ENCODE assay signal across 9 cellular contexts in genomic region chr13:114019367-114019766, GRCh38. TPM values are rescaled to one million over a fixed set of nuclear protein-coding genes. Genes with fewer than 3 reads are reported as not detected.
A peak's percentile ranks its signal among the peaks of the same experiment; 100 is the strongest.
DNase-seq lines count a peak whose midpoint lies in the region; FAIRE-seq and TF ChIP-seq lines count a peak whose summit lies in the region.
"Had no signal": no experiment of that assay in that cellular context is flagged by ENCODE, and none has a peak within 500 bp of the region (broad histone marks: within the 10 kb centered on the region; RNA-seq: fewer than 3 reads in every experiment).

No MANE protein-coding gene starts in this region.

- intact Hi-C loops in sigmoid colon (cut with DNase I) (no loop called here), ovary (cut with DNase I) (loop anchor here in 1 of 4 donors (5.0 kb wide), 1 partner anchor 52 kb away; no protein-coding TSS in a partner anchor)

- H3K4me1 ChIP-seq in sigmoid colon (no peaks in the 10 kb centered on the region), ovary (ENCODE audit: insufficient read depth) (no peaks in the 10 kb centered on the region), small intestine (ENCODE audit: control insufficient read depth in 2 of 2, insufficient read depth in 1 of 2, low read depth in 1 of 2, low read length in 1 of 2) (no peaks in the 10 kb centered on the region)

- 88 to 91% methylated on average over 13 of the region's 13 CpGs for WGBS in sigmoid colon, 2 donors
- 78 to 87% (median 83%) methylated on average over 13 of the region's 13 CpGs for WGBS in ovary, 3 donors
- 76 to 87% (median 87%) methylated on average over 13 of the region's 13 CpGs for WGBS in small intestine, 3 donors

- DNase-seq in GM12891 (ENCODE audit: insufficient read length, low spot score): peak; percentile 67
- DNase-seq in SHP77 (lab: John Stamatoyannopoulos, UW): peak; percentile 77 to 86
- peak; percentile 48 for DNase-seq in activated naive CD4-positive, alpha-beta T cell treated with Interleukin-2 at 50 U/mL for 16 hours
- peak; percentile 16 for DNase-seq in stimulated activated CD4-positive, alpha-beta T cell treated with anti-CD3 and anti-CD28 coated beads, Interleukin-2, amount 100 ng/mL, for 4 hours (ENCODE audit: low read depth)
- no peak for DNase-seq in sigmoid colon
- DNase-seq in ovary: no peak
- DNase-seq in ureter (ENCODE audit: low spot score): no peak
- DNase-seq in small intestine: no peak
- DNase-seq: NCI-H1092 had no signal

- no peak for TF ChIP-seq POLR2A in GM12891 (IDR thresholded peaks at IDR 0.05; ENCODE audit: low read depth, low read length)
- TF ChIP-seq POLR2A in sigmoid colon (IDR thresholded peaks at IDR 0.05): no peak
- no peak for TF ChIP-seq POLR2A in ovary (IDR thresholded peaks at IDR 0.05)

- no peak overlapping the region for H3K4me3 ChIP-seq in sigmoid colon
- H3K4me3 ChIP-seq in ovary: no peak overlapping the region
- no peak overlapping the region for H3K4me3 ChIP-seq in small intestine (ENCODE audit: low read depth in 1 of 2, low read length in 2 of 2)

- no peak for TF ChIP-seq CTCF in sigmoid colon (IDR thresholded peaks at IDR 0.05)
- no peak for TF ChIP-seq CTCF in ovary (IDR thresholded peaks at IDR 0.05)

- H3K27ac ChIP-seq in sigmoid colon (no peak overlapping the region), ovary (no peak overlapping the region), small intestine (ENCODE audit: low read depth in 1 of 2, low read length in 1 of 2) (no peak overlapping the region)

- H3K9me3 ChIP-seq in sigmoid colon (no peaks in the 10 kb centered on the region), ovary (no peaks in the 10 kb centered on the region), small intestine (ENCODE audit: control insufficient read depth, low read depth) (no peaks in the 10 kb centered on the region)

- FAIRE-seq in GM12891 (lab: Jason Lieb, UNC) (no peak), small intestine (lab: Jason Lieb, UNC) (no peak)

- no peak for TF ChIP-seq EP300 in sigmoid colon (IDR thresholded peaks at IDR 0.05)
- no peak for TF ChIP-seq EP300 in ovary (IDR thresholded peaks at IDR 0.05)

- peaks cover 15 to 90% (median 35%) of the 10 kb centered on the region in 4 donors for H3K36me3 ChIP-seq in sigmoid colon
- H3K36me3 ChIP-seq in ovary: no peaks in the 10 kb centered on the region
- no peaks in the 10 kb centered on the region for H3K36me3 ChIP-seq in small intestine (ENCODE audit: control insufficient read depth in 2 of 2, insufficient read depth in 2 of 2, low read length in 2 of 2)

- H3K27me3 ChIP-seq in sigmoid colon: no peaks in the 10 kb centered on the region
- H3K27me3 ChIP-seq in ovary: no peaks in the 10 kb centered on the region
- H3K27me3 ChIP-seq in small intestine (ENCODE audit: control insufficient read depth in 2 of 2, insufficient read depth in 2 of 2, low read length in 2 of 2): no peaks in the 10 kb centered on the region

TF ChIP-seq in GM12891, 5 proteins besides CTCF, POLR2A, EP300 and RAD21:
- TF ChIP-seq SPI1 (IDR thresholded peaks at IDR 0.05; ENCODE audit: low read depth, low read length): no peak
- TF ChIP-seq POLR2AphosphoS5 (IDR thresholded peaks at IDR 0.05; ENCODE audit: low read depth, low read length): no peak
- TF ChIP-seq PAX5 (IDR thresholded peaks at IDR 0.05; ENCODE audit: insufficient read depth, low read length, severe bottlenecking): no peak
- TF ChIP-seq TAF1 (IDR thresholded peaks at IDR 0.05; ENCODE audit: low read depth, low read length): no peak
- TF ChIP-seq POU2F2 (IDR thresholded peaks at IDR 0.05; ENCODE audit: low read depth, low read length): no peak

RNA-seq across cellular contexts. Expression of gene C13orf46, which starts 45.5 kb away (rescaled TPM):
- polyA plus RNA-seq in GM12891 (2012; ENCODE audit: low read depth, missing spikeins): 0.15 TPM
- 10 to 100 TPM in 1 of 4 donors, under 1 TPM in 2, not detected in 1; 0.71 to 11.9 (median 0.81) TPM for total RNA-seq in sigmoid colon
- polyA plus RNA-seq in sigmoid colon: 1 to 10 TPM in 1 of 3 donors, under 1 TPM in 1, not detected in 1; 0.23 to 1.2 TPM
- total RNA-seq in ovary: 1 to 10 TPM in 2 of 7 donors, under 1 TPM in 3, not detected in 2; 0.35 to 2.0 (median 0.58) TPM
- under 1 TPM; 0.05 to 0.31 TPM for polyA plus RNA-seq in ovary
- 7.5 TPM for total RNA-seq in ureter
- under 1 TPM in 2 of 3 donors, not detected in 1; 0.22 to 0.27 TPM for polyA plus RNA-seq in small intestine

Comparison
In these comparisons a context has a peak if more than half of its experiments do, and no peak if none do; other contexts are left out.
1. DNase-seq: peak in GM12891 (single experiment), SHP77 (2 of 2), activated naive CD4-positive, alpha-beta T cell treated with Interleukin-2 at 50 U/mL for 16 hours (single experiment) and stimulated activated CD4-positive, alpha-beta T cell treated with anti-CD3 and anti-CD28 coated beads, Interleukin-2, amount 100 ng/mL, for 4 hours (single experiment); none in sigmoid colon (single experiment), ovary (0 of 5), ureter (single experiment) and small intestine (single experiment).